In the genomic region with DNA sequence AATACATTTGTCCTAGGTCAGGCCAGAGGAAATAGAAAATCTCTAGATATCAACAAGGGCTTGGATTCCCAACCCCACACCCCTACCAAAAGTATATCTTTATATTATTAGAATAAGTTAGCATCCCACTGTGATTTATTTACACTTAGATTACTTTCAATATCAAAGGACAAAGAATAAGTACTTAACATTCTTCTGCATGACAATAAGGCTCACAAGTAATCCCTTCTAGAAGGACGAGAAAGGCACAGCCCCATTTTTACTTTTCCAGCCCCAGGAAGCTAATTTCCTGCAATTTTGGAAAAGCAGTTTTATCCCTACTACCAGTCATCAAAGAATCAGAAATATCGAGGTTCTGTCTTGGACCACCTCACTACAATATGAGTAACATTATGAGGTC, we compare ENCODE assay signal across 2 cellular contexts.
TF ChIP-seq lines count a peak whose summit lies in the region.

No MANE protein-coding gene starts in this region.

TF ChIP-seq in H1, 55 proteins besides CTCF, POLR2A, EP300 and RAD21 (continues in another document):
- TF ChIP-seq NANOG (IDR thresholded peaks at IDR 0.05; ENCODE audit: insufficient read depth, low read depth, low read length, poor library complexity, severe bottlenecking), result peak; percentile 76
- TF ChIP-seq TAF1 (IDR thresholded peaks at IDR 0.05; ENCODE audit: low read depth, low read length), result no peak
- TF ChIP-seq TEAD4 (IDR thresholded peaks at IDR 0.05; ENCODE audit: low read depth, low read length), result no peak
- no peak for TF ChIP-seq BRCA1 (IDR thresholded peaks at IDR 0.05; ENCODE audit: low read depth, low read length)
- TF ChIP-seq JUN (IDR thresholded peaks at IDR 0.05; ENCODE audit: low read depth, low read length), result no peak
- TF ChIP-seq RNF2 (IDR thresholded peaks at IDR 0.05; ENCODE audit: borderline replicate concordance, low read depth, low read length, missing control alignments, poor library complexity, severe bottlenecking), result no peak
- no peak for TF ChIP-seq HDAC6 (IDR thresholded peaks at IDR 0.05; ENCODE audit: low read depth, low read length)
- TF ChIP-seq JUND (IDR thresholded peaks at IDR 0.05; ENCODE audit: low read length), result no peak
- TF ChIP-seq SIN3A (conservative IDR thresholded peaks at IDR 0.05 in 1 of 2, IDR thresholded peaks at IDR 0.05 in 1 of 2; ENCODE audit: low read depth in 1 of 2, low read length in 2 of 2), result no peak
- TF ChIP-seq CBX5 (IDR thresholded peaks at IDR 0.05; ENCODE audit: low read depth, low read length), result no peak
- no peak for TF ChIP-seq CBX8 (IDR thresholded peaks at IDR 0.05; ENCODE audit: borderline replicate concordance, low read depth, low read length)
- TF ChIP-seq SRF (IDR thresholded peaks at IDR 0.05; ENCODE audit: low read depth, low read length), result no peak
- TF ChIP-seq SIRT6 (IDR thresholded peaks at IDR 0.05; ENCODE audit: low read length), result no peak
- TF ChIP-seq POU5F1 (IDR thresholded peaks at IDR 0.05; ENCODE audit: low read depth, low read length), result peak; percentile 64; the same call in 1 of the 2 replicates
- TF ChIP-seq, protein P1, sequence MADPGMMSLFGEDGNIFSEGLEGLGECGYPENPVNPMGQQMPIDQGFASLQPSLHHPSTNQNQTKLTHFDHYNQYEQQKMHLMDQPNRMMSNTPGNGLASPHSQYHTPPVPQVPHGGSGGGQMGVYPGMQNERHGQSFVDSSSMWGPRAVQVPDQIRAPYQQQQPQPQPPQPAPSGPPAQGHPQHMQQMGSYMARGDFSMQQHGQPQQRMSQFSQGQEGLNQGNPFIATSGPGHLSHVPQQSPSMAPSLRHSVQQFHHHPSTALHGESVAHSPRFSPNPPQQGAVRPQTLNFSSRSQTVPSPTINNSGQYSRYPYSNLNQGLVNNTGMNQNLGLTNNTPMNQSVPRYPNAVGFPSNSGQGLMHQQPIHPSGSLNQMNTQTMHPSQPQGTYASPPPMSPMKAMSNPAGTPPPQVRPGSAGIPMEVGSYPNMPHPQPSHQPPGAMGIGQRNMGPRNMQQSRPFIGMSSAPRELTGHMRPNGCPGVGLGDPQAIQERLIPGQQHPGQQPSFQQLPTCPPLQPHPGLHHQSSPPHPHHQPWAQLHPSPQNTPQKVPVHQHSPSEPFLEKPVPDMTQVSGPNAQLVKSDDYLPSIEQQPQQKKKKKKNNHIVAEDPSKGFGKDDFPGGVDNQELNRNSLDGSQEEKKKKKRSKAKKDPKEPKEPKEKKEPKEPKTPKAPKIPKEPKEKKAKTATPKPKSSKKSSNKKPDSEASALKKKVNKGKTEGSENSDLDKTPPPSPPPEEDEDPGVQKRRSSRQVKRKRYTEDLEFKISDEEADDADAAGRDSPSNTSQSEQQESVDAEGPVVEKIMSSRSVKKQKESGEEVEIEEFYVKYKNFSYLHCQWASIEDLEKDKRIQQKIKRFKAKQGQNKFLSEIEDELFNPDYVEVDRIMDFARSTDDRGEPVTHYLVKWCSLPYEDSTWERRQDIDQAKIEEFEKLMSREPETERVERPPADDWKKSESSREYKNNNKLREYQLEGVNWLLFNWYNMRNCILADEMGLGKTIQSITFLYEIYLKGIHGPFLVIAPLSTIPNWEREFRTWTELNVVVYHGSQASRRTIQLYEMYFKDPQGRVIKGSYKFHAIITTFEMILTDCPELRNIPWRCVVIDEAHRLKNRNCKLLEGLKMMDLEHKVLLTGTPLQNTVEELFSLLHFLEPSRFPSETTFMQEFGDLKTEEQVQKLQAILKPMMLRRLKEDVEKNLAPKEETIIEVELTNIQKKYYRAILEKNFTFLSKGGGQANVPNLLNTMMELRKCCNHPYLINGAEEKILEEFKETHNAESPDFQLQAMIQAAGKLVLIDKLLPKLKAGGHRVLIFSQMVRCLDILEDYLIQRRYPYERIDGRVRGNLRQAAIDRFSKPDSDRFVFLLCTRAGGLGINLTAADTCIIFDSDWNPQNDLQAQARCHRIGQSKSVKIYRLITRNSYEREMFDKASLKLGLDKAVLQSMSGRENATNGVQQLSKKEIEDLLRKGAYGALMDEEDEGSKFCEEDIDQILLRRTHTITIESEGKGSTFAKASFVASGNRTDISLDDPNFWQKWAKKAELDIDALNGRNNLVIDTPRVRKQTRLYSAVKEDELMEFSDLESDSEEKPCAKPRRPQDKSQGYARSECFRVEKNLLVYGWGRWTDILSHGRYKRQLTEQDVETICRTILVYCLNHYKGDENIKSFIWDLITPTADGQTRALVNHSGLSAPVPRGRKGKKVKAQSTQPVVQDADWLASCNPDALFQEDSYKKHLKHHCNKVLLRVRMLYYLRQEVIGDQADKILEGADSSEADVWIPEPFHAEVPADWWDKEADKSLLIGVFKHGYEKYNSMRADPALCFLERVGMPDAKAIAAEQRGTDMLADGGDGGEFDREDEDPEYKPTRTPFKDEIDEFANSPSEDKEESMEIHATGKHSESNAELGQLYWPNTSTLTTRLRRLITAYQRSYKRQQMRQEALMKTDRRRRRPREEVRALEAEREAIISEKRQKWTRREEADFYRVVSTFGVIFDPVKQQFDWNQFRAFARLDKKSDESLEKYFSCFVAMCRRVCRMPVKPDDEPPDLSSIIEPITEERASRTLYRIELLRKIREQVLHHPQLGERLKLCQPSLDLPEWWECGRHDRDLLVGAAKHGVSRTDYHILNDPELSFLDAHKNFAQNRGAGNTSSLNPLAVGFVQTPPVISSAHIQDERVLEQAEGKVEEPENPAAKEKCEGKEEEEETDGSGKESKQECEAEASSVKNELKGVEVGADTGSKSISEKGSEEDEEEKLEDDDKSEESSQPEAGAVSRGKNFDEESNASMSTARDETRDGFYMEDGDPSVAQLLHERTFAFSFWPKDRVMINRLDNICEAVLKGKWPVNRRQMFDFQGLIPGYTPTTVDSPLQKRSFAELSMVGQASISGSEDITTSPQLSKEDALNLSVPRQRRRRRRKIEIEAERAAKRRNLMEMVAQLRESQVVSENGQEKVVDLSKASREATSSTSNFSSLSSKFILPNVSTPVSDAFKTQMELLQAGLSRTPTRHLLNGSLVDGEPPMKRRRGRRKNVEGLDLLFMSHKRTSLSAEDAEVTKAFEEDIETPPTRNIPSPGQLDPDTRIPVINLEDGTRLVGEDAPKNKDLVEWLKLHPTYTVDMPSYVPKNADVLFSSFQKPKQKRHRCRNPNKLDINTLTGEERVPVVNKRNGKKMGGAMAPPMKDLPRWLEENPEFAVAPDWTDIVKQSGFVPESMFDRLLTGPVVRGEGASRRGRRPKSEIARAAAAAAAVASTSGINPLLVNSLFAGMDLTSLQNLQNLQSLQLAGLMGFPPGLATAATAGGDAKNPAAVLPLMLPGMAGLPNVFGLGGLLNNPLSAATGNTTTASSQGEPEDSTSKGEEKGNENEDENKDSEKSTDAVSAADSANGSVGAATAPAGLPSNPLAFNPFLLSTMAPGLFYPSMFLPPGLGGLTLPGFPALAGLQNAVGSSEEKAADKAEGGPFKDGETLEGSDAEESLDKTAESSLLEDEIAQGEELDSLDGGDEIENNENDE (IDR thresholded peaks at IDR 0.05; ENCODE audit: insufficient replicate concordance, low read length), result peak; percentile 46
- TF ChIP-seq SP1 (IDR thresholded peaks at IDR 0.05; ENCODE audit: low read depth, low read length), result 0 out of 2 replicates have a peak, but pooled peaks have one; percentile 23
- TF ChIP-seq BCL11A (IDR thresholded peaks at IDR 0.05; ENCODE audit: low read depth in 2 of 2, low read length in 2 of 2), result no peak
- TF ChIP-seq KDM5A (IDR thresholded peaks at IDR 0.05; ENCODE audit: low read length), result no peak
- no peak for TF ChIP-seq YY1 (IDR thresholded peaks at IDR 0.05; ENCODE audit: low read depth, low read length)

TF ChIP-seq in SK-N-SH, 30 proteins besides CTCF, POLR2A, EP300 and RAD21:
- TF ChIP-seq, protein P2, sequence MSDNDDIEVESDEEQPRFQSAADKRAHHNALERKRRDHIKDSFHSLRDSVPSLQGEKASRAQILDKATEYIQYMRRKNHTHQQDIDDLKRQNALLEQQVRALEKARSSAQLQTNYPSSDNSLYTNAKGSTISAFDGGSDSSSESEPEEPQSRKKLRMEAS (IDR thresholded peaks at IDR 0.05; ENCODE audit: low read depth), result no peak
- no peak for TF ChIP-seq RFX5 (IDR thresholded peaks at IDR 0.05; ENCODE audit: low read length)
- TF ChIP-seq GABPA (IDR thresholded peaks at IDR 0.05; ENCODE audit: low read depth), result no peak
- TF ChIP-seq NFIC (IDR thresholded peaks at IDR 0.05; ENCODE audit: borderline replicate concordance), result no peak
- TF ChIP-seq, protein P3, sequence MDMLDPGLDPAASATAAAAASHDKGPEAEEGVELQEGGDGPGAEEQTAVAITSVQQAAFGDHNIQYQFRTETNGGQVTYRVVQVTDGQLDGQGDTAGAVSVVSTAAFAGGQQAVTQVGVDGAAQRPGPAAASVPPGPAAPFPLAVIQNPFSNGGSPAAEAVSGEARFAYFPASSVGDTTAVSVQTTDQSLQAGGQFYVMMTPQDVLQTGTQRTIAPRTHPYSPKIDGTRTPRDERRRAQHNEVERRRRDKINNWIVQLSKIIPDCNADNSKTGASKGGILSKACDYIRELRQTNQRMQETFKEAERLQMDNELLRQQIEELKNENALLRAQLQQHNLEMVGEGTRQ (IDR thresholded peaks at IDR 0.05; ENCODE audit: borderline replicate concordance, low read depth, low read length), result no peak
- no peak for TF ChIP-seq USF1 (IDR thresholded peaks at IDR 0.05; ENCODE audit: borderline replicate concordance, low read depth)
- TF ChIP-seq TAF1 (IDR thresholded peaks at IDR 0.05; ENCODE audit: borderline replicate concordance, low read depth, low read length), result no peak
- TF ChIP-seq PBX3 (IDR thresholded peaks at IDR 0.05), result no peak
- no peak for TF ChIP-seq TCF12 (IDR thresholded peaks at IDR 0.05)
- TF ChIP-seq MXI1 (IDR thresholded peaks at IDR 0.05; ENCODE audit: low read depth, low read length), result no peak
- TF ChIP-seq, protein P4, sequence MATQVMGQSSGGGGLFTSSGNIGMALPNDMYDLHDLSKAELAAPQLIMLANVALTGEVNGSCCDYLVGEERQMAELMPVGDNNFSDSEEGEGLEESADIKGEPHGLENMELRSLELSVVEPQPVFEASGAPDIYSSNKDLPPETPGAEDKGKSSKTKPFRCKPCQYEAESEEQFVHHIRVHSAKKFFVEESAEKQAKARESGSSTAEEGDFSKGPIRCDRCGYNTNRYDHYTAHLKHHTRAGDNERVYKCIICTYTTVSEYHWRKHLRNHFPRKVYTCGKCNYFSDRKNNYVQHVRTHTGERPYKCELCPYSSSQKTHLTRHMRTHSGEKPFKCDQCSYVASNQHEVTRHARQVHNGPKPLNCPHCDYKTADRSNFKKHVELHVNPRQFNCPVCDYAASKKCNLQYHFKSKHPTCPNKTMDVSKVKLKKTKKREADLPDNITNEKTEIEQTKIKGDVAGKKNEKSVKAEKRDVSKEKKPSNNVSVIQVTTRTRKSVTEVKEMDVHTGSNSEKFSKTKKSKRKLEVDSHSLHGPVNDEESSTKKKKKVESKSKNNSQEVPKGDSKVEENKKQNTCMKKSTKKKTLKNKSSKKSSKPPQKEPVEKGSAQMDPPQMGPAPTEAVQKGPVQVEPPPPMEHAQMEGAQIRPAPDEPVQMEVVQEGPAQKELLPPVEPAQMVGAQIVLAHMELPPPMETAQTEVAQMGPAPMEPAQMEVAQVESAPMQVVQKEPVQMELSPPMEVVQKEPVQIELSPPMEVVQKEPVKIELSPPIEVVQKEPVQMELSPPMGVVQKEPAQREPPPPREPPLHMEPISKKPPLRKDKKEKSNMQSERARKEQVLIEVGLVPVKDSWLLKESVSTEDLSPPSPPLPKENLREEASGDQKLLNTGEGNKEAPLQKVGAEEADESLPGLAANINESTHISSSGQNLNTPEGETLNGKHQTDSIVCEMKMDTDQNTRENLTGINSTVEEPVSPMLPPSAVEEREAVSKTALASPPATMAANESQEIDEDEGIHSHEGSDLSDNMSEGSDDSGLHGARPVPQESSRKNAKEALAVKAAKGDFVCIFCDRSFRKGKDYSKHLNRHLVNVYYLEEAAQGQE (IDR thresholded peaks at IDR 0.05; ENCODE audit: low read depth, low read length), result no peak
